1 cellular context compared by ENCODE assay signal in the genomic region with DNA sequence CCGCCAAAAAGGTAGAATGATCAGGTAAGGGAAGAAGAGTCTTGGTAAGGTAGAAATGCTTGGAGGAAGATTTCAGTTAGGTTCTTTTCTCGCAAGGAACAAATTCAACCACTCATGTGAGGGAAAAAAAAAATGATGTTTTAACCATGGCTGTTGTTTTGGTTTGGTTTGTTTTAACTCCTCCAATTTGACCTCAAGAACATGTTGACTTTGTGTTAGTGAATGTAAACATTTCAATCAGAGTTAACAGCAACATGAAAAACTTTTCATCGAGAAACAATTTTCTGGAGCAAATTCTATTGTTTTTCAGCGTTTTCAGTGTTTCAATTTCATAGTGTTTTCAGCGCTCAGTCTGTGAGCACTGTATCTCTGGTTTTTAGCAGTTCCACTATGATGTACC.
TF ChIP-seq lines count a peak whose summit lies in the region.

No MANE protein-coding gene starts in this region.

TF ChIP-seq in HepG2, 621 proteins besides CTCF, POLR2A, EP300 and RAD21 (continued from another document):
- TF ChIP-seq, protein P1, sequence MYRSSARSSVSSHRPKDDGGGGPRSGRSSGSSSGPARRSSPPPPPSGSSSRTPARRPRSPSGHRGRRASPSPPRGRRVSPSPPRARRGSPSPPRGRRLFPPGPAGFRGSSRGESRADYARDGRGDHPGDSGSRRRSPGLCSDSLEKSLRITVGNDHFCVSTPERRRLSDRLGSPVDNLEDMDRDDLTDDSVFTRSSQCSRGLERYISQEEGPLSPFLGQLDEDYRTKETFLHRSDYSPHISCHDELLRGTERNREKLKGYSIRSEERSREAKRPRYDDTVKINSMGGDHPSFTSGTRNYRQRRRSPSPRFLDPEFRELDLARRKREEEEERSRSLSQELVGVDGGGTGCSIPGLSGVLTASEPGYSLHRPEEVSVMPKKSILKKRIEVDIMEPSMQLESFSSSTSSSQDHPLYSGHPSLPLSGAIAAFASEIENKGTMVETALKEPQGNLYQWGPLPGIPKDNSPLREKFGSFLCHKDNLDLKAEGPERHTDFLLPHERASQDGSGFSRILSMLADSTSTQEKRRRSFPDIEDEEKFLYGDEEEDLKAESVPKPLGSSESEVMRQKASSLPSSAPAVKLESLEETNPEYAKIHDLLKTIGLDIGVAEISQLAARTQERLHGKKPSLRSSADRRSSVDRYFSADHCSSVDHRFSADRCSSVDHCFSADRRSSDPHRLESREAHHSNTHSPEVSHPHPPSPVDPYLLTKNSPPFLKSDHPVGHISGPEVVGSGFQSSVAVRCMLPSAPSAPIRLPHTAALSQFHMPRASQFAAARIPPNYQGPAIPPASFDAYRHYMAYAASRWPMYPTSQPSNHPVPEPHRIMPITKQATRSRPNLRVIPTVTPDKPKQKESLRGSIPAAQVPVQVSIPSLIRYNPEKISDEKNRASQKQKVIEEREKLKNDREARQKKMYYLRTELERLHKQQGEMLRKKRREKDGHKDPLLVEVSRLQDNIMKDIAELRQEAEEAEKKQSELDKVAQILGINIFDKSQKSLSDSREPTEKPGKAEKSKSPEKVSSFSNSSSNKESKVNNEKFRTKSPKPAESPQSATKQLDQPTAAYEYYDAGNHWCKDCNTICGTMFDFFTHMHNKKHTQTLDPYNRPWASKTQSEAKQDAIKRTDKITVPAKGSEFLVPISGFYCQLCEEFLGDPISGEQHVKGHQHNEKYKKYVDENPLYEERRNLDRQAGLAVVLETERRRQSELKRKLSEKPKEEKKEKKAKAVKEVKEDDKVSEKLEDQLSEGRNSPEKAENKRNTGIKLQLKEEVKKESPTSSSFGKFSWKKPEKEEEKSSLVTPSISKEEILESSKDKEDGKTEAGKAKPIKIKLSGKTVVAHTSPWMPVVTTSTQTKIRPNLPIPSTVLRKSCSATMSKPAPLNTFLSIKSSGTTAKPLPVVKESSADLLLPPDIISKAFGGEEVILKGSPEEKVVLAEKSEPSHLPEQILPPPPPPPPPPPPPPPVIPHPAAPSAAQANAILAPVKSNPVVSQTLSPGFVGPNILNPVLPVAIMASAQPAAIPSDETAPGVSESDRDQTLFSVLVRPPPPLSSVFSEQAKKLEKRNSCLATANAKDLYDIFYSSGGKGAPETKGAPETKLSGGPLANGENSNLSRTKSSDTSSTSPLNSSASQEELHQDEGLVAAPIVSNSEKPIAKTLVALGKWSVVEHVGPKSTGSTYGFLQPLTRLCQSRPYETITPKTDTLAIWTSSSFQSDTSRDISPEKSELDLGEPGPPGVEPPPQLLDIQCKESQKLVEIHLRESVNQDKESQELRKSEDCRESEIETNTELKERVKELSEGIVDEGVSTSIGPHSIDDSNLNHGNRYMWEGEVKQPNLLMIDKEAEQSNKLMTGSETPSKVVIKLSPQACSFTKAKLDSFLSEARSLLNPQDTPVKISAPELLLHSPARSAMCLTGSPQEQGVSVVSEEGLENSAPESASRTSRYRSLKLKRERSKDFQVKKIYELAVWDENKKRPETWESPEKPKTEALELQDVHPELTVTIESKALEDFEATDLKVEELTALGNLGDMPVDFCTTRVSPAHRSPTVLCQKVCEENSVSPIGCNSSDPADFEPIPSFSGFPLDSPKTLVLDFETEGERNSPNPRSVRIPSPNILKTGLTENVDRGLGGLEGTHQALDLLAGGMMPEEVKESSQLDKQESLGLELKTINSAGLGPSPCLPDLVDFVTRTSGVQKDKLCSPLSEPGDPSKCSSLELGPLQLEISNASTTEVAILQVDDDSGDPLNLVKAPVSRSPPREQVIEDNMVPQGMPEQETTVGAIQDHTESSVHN (CRISPR knock-in tag; IDR thresholded peaks at IDR 0.05), result no peak
- TF ChIP-seq AGO2 (optimal IDR thresholded peaks at IDR 0.05; ENCODE audit: low read depth, low read length), result no peak
- TF ChIP-seq ZNF274 (CRISPR knock-in tag; IDR thresholded peaks at IDR 0.05), result no peak
